In genomic region chr10:14032406-14032998, GRCh38 we compare ENCODE assay signal across 8 cellular contexts.
A peak's percentile ranks its signal among the peaks of the same experiment; 100 is the strongest.
DNase-seq lines count a peak whose midpoint lies in the region; ATAC-seq and TF ChIP-seq lines count a peak whose summit lies in the region.

No MANE protein-coding gene starts in this region.

- peak; percentile 93 for TF ChIP-seq CTCF in GM12875 (IDR thresholded peaks at IDR 0.05; ENCODE audit: borderline replicate concordance, insufficient read depth, low read depth, low read length)
- TF ChIP-seq CTCF in chondrocyte (IDR thresholded peaks at IDR 0.05) = peak; percentile 80
- TF ChIP-seq CTCF in nephron progenitor cell (IDR thresholded peaks at IDR 0.05) = peak; percentile 76

- H3K4me3 Mint-ChIP-seq in chondrocyte (ENCODE audit: unreplicated experiment) (no peak overlapping the region), nephron progenitor cell (no peak overlapping the region)

- ATAC-seq in GM21381 (IDR thresholded peaks at IDR 0.05; ENCODE audit: unreplicated experiment) = no peak

- H3K36me3 Mint-ChIP-seq in chondrocyte (ENCODE audit: low read depth) = no peaks in the 10 kb centered on the region
- no peaks in the 10 kb centered on the region for H3K36me3 Mint-ChIP-seq in nephron progenitor cell (ENCODE audit: low read depth)

- H3K27ac Mint-ChIP-seq in chondrocyte (ENCODE audit: unreplicated experiment) (no peak overlapping the region), nephron progenitor cell (no peak overlapping the region)

- H3K27me3 Mint-ChIP-seq in chondrocyte (ENCODE audit: low read depth) (no peaks in the 10 kb centered on the region), nephron progenitor cell (ENCODE audit: low read depth, poor library complexity) (peaks cover 10% of the 10 kb centered on the region)

- H3K4me3 ChIP-seq in GM12875 (ENCODE audit: low read depth, low read length) = no peak overlapping the region

- H3K9me3 Mint-ChIP-seq in chondrocyte (ENCODE audit: low read depth) (no peaks in the 10 kb centered on the region), nephron progenitor cell (peaks cover 11% of the 10 kb centered on the region)

- H3K4me1 Mint-ChIP-seq in chondrocyte (ENCODE audit: low read depth) = peaks cover 8% of the 10 kb centered on the region
- H3K4me1 Mint-ChIP-seq in nephron progenitor cell = no peaks in the 10 kb centered on the region

- DNase-seq in T-helper 1 cell (peak; percentile 11 to 30 (median 16)), chondrocyte (ENCODE audit: low spot score) (no peak), nephron progenitor cell (peak; percentile 68), globus pallidus (ENCODE audit: low spot score) (no peak), anterior cingulate cortex (lab: John Stamatoyannopoulos, UW) (no peak), SHP77 treated with DMSO at 0.1 percent for 48 hours (lab: John Stamatoyannopoulos, UW) (no peak)

Comparison
In these comparisons a context has a peak if more than half of its experiments do, and no peak if none do; other contexts are left out.
1. DNase-seq: peak in T-helper 1 cell (5 of 5) and nephron progenitor cell (single experiment); none in chondrocyte (single experiment), globus pallidus (single experiment), anterior cingulate cortex (0 of 58) and SHP77 treated with DMSO at 0.1 percent for 48 hours (single experiment).
2. Peak in every context shown above with its lines, with median percentiles within 50 percentile points of each other: CTCF ChIP-seq.